In the genomic region with DNA sequence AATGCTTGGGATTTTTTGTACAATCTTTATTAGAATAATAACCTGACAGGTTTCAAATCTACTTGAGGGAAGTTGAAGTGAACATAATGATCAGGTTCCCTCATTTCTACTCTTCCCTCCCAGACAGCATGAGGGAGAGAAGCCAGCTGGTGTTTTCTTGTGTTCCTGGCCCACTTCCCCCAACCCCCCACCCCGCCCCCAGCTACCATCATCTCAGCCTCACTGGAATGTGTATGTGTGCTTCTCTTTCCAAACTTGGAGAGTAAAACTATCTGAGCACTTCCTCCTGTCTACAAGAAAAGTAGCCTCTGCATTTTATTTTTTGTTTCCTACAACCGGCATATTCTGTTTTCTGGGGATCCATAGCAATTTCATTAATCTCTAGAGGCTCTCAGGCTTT, we compare ENCODE assay signal across 11 cellular contexts. TPM values are rescaled to one million over a fixed set of nuclear protein-coding genes. Genes with fewer than 3 reads are reported as not detected.
DNase-seq lines count a peak whose midpoint lies in the region; ATAC-seq, FAIRE-seq and TF ChIP-seq lines count a peak whose summit lies in the region.
"Had no signal": no experiment of that assay in that cellular context is flagged by ENCODE, and none has a peak within 500 bp of the region (broad histone marks: within the 10 kb centered on the region; RNA-seq: fewer than 3 reads in every experiment).

No MANE protein-coding gene starts in this region.

- TF ChIP-seq CTCF in keratinocyte (optimal IDR thresholded peaks at IDR 0.05 in 1 of 3, IDR thresholded peaks at IDR 0.05 in 1 of 3, conservative IDR thresholded peaks at IDR 0.05 in 1 of 3; ENCODE audit: extremely low read depth in 1 of 3, insufficient read depth in 2 of 3, low read length in 3 of 3) (no peak), type B pancreatic cell (conservative IDR thresholded peaks at IDR 0.05) (no peak)

- peak overlapping the region; percentile 26 for H3K9ac ChIP-seq in keratinocyte (ENCODE audit: control insufficient read depth, extremely low read depth, insufficient read depth, low read length)

- H3K4me3 Mint-ChIP-seq in activated T-helper 1 cell treated with anti-CD3 and anti-CD28 coated beads, Interleukin-12 subunit alpha, Interleukin-12 subunit beta, Interleukin-2, Interleukin-4 antibody, amounts not matched to agents 30 ng/mL and 10 ng/mL and 1 ng/mL, durations not matched to agents 14 hours and 24 hours and 36 hours: no peak overlapping the region
- peak overlapping the region; percentile 73 for H3K4me3 Mint-ChIP-seq in type B pancreatic cell

- H3K27me3 Mint-ChIP-seq in activated T-helper 1 cell treated with anti-CD3 and anti-CD28 coated beads, Interleukin-12 subunit alpha, Interleukin-12 subunit beta, Interleukin-2, Interleukin-4 antibody, amounts not matched to agents 30 ng/mL and 10 ng/mL and 1 ng/mL, durations not matched to agents 14 hours and 24 hours and 36 hours (ENCODE audit: insufficient read depth): no peaks in the 10 kb centered on the region
- H3K27me3 Mint-ChIP-seq in type B pancreatic cell: no peaks in the 10 kb centered on the region

- no peaks in the 10 kb centered on the region for H3K9me3 Mint-ChIP-seq in activated T-helper 1 cell treated with anti-CD3 and anti-CD28 coated beads, Interleukin-12 subunit alpha, Interleukin-12 subunit beta, Interleukin-2, Interleukin-4 antibody, amounts not matched to agents 30 ng/mL and 10 ng/mL and 1 ng/mL, durations not matched to agents 14 hours and 24 hours and 36 hours
- H3K9me3 Mint-ChIP-seq in type B pancreatic cell: no peaks in the 10 kb centered on the region

- peak; percentile 41 for FAIRE-seq in keratinocyte (lab: Jason Lieb, UNC)
- FAIRE-seq: A204.1, endometrium had no signal

- peak; percentile 3 to 34 for DNase-seq in NCI-H524 (lab: John Stamatoyannopoulos, UW)
- no peak for DNase-seq in NCI-H524 treated with DMSO at 0.1 percent for 48 hours (lab: John Stamatoyannopoulos, UW)
- DNase-seq in activated T-helper 1 cell treated with anti-CD3 and anti-CD28 coated beads, Interleukin-12 subunit alpha, Interleukin-12 subunit beta, Interleukin-2, Interleukin-4 antibody, amounts not matched to agents 30 ng/mL and 10 ng/mL and 1 ng/mL, durations not matched to agents 14 hours and 24 hours and 36 hours (ENCODE audit: low spot score): no peak
- DNase-seq in keratinocyte (ENCODE audit: low read depth, low spot score): no peak
- no peak for DNase-seq in type B pancreatic cell (ENCODE audit: extremely low spot score, unreplicated experiment)
- DNase-seq in pons (ENCODE audit: low spot score): no peak

- intact Hi-C loops in activated T-helper 1 cell treated with anti-CD3 and anti-CD28 coated beads, Interleukin-12 subunit alpha, Interleukin-12 subunit beta, Interleukin-2, Interleukin-4 antibody, amounts not matched to agents 30 ng/mL and 10 ng/mL and 1 ng/mL, durations not matched to agents 14 hours and 24 hours and 36 hours (cut with micrococcal nuclease): loop anchor here (1.0 to 5.0 kb wide), 5 partner anchors 17 to 340 kb away; a partner anchor contains a TSS

- ATAC-seq in GM18867 (IDR thresholded peaks at IDR 0.05; ENCODE audit: unreplicated experiment) (no peak), GM18858 (IDR thresholded peaks at IDR 0.05; ENCODE audit: unreplicated experiment) (no peak)

- H3K4me1 ChIP-seq in keratinocyte (ENCODE audit: control insufficient read depth, extremely low read depth, insufficient read depth, low read length): peaks cover 38% of the 10 kb centered on the region

- peak overlapping the region; percentile 95 for H3K27ac ChIP-seq in keratinocyte (ENCODE audit: control insufficient read depth, insufficient read depth, low read length)
- H3K27ac ChIP-seq: thoracic aorta had no signal

- no peaks in the 10 kb centered on the region for H3K79me2 ChIP-seq in keratinocyte (ENCODE audit: control insufficient read depth, insufficient read depth, low read length)

- no peaks in the 10 kb centered on the region for H3K9me1 ChIP-seq in keratinocyte (ENCODE audit: control insufficient read depth, extremely low read depth, insufficient read depth, low read length)

- H3K4me2 ChIP-seq in keratinocyte (ENCODE audit: control insufficient read depth, extremely low read depth, insufficient read depth, low read depth, low read length): peak overlapping the region; percentile 83

- H2AFZ ChIP-seq in keratinocyte (ENCODE audit: control insufficient read depth, low read length): no peak overlapping the region

- no peaks in the 10 kb centered on the region for H4K20me1 ChIP-seq in keratinocyte (ENCODE audit: control insufficient read depth, extremely low read depth, insufficient read depth, low read length)

- H3K9me3 ChIP-seq in keratinocyte (ENCODE audit: control insufficient read depth, low read depth, low read length): no peaks in the 10 kb centered on the region
- H3K9me3 ChIP-seq: thoracic aorta had no signal

- H3K4me1 Mint-ChIP-seq in activated T-helper 1 cell treated with anti-CD3 and anti-CD28 coated beads, Interleukin-12 subunit alpha, Interleukin-12 subunit beta, Interleukin-2, Interleukin-4 antibody, amounts not matched to agents 30 ng/mL and 10 ng/mL and 1 ng/mL, durations not matched to agents 14 hours and 24 hours and 36 hours (ENCODE audit: low read depth): peaks cover 29% of the 10 kb centered on the region
- peaks cover 32% of the 10 kb centered on the region for H3K4me1 Mint-ChIP-seq in type B pancreatic cell (ENCODE audit: unreplicated experiment)

- peak overlapping the region; percentile 14 for H3K27ac Mint-ChIP-seq in activated T-helper 1 cell treated with anti-CD3 and anti-CD28 coated beads, Interleukin-12 subunit alpha, Interleukin-12 subunit beta, Interleukin-2, Interleukin-4 antibody, amounts not matched to agents 30 ng/mL and 10 ng/mL and 1 ng/mL, durations not matched to agents 14 hours and 24 hours and 36 hours
- peak overlapping the region; percentile 99 for H3K27ac Mint-ChIP-seq in type B pancreatic cell

- H3K36me3 Mint-ChIP-seq in activated T-helper 1 cell treated with anti-CD3 and anti-CD28 coated beads, Interleukin-12 subunit alpha, Interleukin-12 subunit beta, Interleukin-2, Interleukin-4 antibody, amounts not matched to agents 30 ng/mL and 10 ng/mL and 1 ng/mL, durations not matched to agents 14 hours and 24 hours and 36 hours (ENCODE audit: low read depth): peaks cover 10% of the 10 kb centered on the region
- peaks cover 3% of the 10 kb centered on the region for H3K36me3 Mint-ChIP-seq in type B pancreatic cell

- dilution Hi-C loops in keratinocyte (cut with MboI; ENCODE audit: extremely low pct_ligation_motif_present, low sequenced_read_pairs): no loop called here

- H3K4me3 ChIP-seq in keratinocyte (ENCODE audit: control insufficient read depth in 2 of 3, extremely low read depth in 1 of 3, insufficient read depth in 2 of 3, low read depth in 1 of 3, low read length in 3 of 3): no peak overlapping the region
- H3K4me3 ChIP-seq: thoracic aorta had no signal

- no peaks in the 10 kb centered on the region for H3K27me3 ChIP-seq in keratinocyte (ENCODE audit: control insufficient read depth, extremely low read depth, insufficient read depth, low read length)

- no peaks in the 10 kb centered on the region for H3K36me3 ChIP-seq in keratinocyte (ENCODE audit: control insufficient read depth in 2 of 2, extremely low read depth in 1 of 2, insufficient read depth in 2 of 2, low read length in 2 of 2)
- H3K36me3 ChIP-seq: thoracic aorta had no signal

RNA-seq across cellular contexts. Expression of a gene that starts 53.7 kb away (rescaled TPM):
- total RNA-seq in activated T-helper 1 cell treated with anti-CD3 and anti-CD28 coated beads, Interleukin-12 subunit alpha, Interleukin-12 subunit beta, Interleukin-2, Interleukin-4 antibody, amounts not matched to agents 30 ng/mL and 10 ng/mL and 1 ng/mL, durations not matched to agents 14 hours and 24 hours and 36 hours: 1.4 and 1.5 TPM in 2 replicates
- polyA plus RNA-seq in keratinocyte: 2.6 to 15.1 TPM (median 7.8 TPM) in 3 replicates
- polyA plus RNA-seq in keratinocyte (2011; ENCODE audit: low read depth): 49.7 TPM
- 2.1 and 5.7 TPM in 2 replicates for polyA plus RNA-seq in keratinocyte (2011; cell fraction: cytosol; rRNA removed)
- polyA plus RNA-seq in keratinocyte (2011; cell fraction: nucleus; rRNA removed): 12.8 and 15.7 TPM in 2 replicates
- 1.8 and 56.4 TPM in 2 replicates for polyA plus RNA-seq in keratinocyte (2012; ENCODE audit: low replicate concordance)
- 9.2 to 23.4 TPM (median 16.0 TPM) in 3 replicates for polyA minus RNA-seq in keratinocyte
- 1.3 TPM for polyA minus RNA-seq in keratinocyte (2011; cell fraction: cytosol; rRNA and poly(A)+ RNA removed)
- polyA minus RNA-seq in keratinocyte (2011; cell fraction: nucleus; rRNA and poly(A)+ RNA removed): 11.9 TPM in 2 replicates
- total RNA-seq in type B pancreatic cell (ENCODE audit: low replicate concordance): 37.4 and 120 TPM in 2 replicates

RNA-seq across cellular contexts. Expression of a gene that starts 54.5 kb away (rescaled TPM):
- 23.3 and 25.1 TPM in 2 replicates for total RNA-seq in activated T-helper 1 cell treated with anti-CD3 and anti-CD28 coated beads, Interleukin-12 subunit alpha, Interleukin-12 subunit beta, Interleukin-2, Interleukin-4 antibody, amounts not matched to agents 30 ng/mL and 10 ng/mL and 1 ng/mL, durations not matched to agents 14 hours and 24 hours and 36 hours
- polyA plus RNA-seq in keratinocyte: 10.2 to 16.5 TPM (median 13.2 TPM) in 3 replicates
- polyA plus RNA-seq in keratinocyte (2011; ENCODE audit: low read depth): 5.4 TPM
- 7.1 and 14.3 TPM in 2 replicates for polyA plus RNA-seq in keratinocyte (2011; cell fraction: cytosol; rRNA removed)
- 17.5 and 18.6 TPM in 2 replicates for polyA plus RNA-seq in keratinocyte (2011; cell fraction: nucleus; rRNA removed)
- 7.3 and 12.9 TPM in 2 replicates for polyA plus RNA-seq in keratinocyte (2012; ENCODE audit: low replicate concordance)
- 9.2 to 20.1 TPM (median 13.9 TPM) in 3 replicates for polyA minus RNA-seq in keratinocyte
- polyA minus RNA-seq in keratinocyte (2011; cell fraction: cytosol; rRNA and poly(A)+ RNA removed): 15.3 TPM
- 13.8 and 30.7 TPM in 2 replicates for polyA minus RNA-seq in keratinocyte (2011; cell fraction: nucleus; rRNA and poly(A)+ RNA removed)
- 26.3 and 34.1 TPM in 2 replicates for total RNA-seq in type B pancreatic cell (ENCODE audit: low replicate concordance)

Comparison
In these comparisons a context has a peak if more than half of its experiments do, and no peak if none do; other contexts are left out.
1. DNase-seq: peak in NCI-H524 (2 of 2); none in NCI-H524 treated with DMSO at 0.1 percent for 48 hours (single experiment), activated T-helper 1 cell treated with anti-CD3 and anti-CD28 coated beads, Interleukin-12 subunit alpha, Interleukin-12 subunit beta, Interleukin-2, Interleukin-4 antibody, amounts not matched to agents 30 ng/mL and 10 ng/mL and 1 ng/mL, durations not matched to agents 14 hours and 24 hours and 36 hours (single experiment), keratinocyte (single experiment), type B pancreatic cell (single experiment) and pons (single experiment).
2. RNA of a gene that starts 53.7 kb away (total RNA-seq): 37.4 to 120 TPM in type B pancreatic cell; 1.4 to 1.5 TPM in activated T-helper 1 cell treated with anti-CD3 and anti-CD28 coated beads, Interleukin-12 subunit alpha, Interleukin-12 subunit beta, Interleukin-2, Interleukin-4 antibody, amounts not matched to agents 30 ng/mL and 10 ng/mL and 1 ng/mL, durations not matched to agents 14 hours and 24 hours and 36 hours; every median in the first group is over 10 times any median in the second.